In the genomic region with DNA sequence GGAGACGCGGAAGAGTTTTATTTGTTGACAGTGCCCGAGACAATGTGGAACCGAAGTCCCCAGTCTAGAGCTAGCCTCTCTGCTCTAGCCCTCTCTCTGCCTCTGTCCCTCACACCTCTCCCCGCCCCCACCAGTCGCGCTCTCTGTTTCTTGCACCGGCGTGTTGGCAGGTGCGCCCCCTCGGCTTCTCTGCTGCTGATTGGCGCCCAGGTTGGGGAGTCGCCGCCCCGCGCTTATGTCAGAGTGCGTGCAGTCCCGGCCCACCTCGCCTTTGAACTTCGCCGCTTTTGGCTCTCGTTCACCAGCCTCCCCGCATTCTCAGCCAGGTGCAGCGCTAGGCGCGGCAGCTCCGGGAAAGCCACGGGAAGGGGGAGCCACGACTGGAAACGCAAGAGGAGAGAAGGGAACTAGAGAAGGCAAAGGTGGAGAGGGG, we compare ENCODE assay signal across 10 cellular contexts. TPM values are rescaled to one million over a fixed set of nuclear protein-coding genes. Genes with fewer than 3 reads are reported as not detected.
A peak's percentile ranks its signal among the peaks of the same experiment; 100 is the strongest.
DNase-seq lines count a peak whose midpoint lies in the region; ATAC-seq and TF ChIP-seq lines count a peak whose summit lies in the region.
"Had no signal": no experiment of that assay in that cellular context is flagged by ENCODE, and none has a peak within 500 bp of the region (broad histone marks: within the 10 kb centered on the region; RNA-seq: fewer than 3 reads in every experiment).

Gene SOX14, plus strand, starts transcription at position 315 of the 433 bp plus-strand sequence. CDS start 470 bp downstream, outside the sequence.

- 0 to 1% (median 1%) methylated on average over 29 to 30 of the region's 30 CpGs for WGBS in stomach, 5 donors

- no peaks in the 10 kb centered on the region for H3K9me3 Mint-ChIP-seq in activated T-cell treated with anti-CD3 and anti-CD28 coated beads, Interleukin-2, amount 50 U/mL, for 72 hours
- no peaks in the 10 kb centered on the region for H3K9me3 Mint-ChIP-seq in activated T-cell treated with anti-CD3 and anti-CD28 coated beads, Interleukin-2, amount 50 U/mL, for 24 hours

- H3K4me1 ChIP-seq in iPS-15b (ENCODE audit: control insufficient read depth, insufficient read depth, low read length), result peaks cover 24% of the 10 kb centered on the region
- peaks cover 25 to 78% (median 50%) of the 10 kb centered on the region in 4 donors for H3K4me1 ChIP-seq in stomach

- ATAC-seq in activated T-cell treated with anti-CD3 and anti-CD28 coated beads, Interleukin-2, amount 50 U/mL, for 72 hours (replicated peaks in 1 of 2), result peak; percentile 36 to 38
- ATAC-seq in HG03460 (IDR thresholded peaks at IDR 0.05; ENCODE audit: unreplicated experiment), result no peak
- ATAC-seq in GM21737 (IDR thresholded peaks at IDR 0.05; ENCODE audit: unreplicated experiment), result no peak

- peaks cover 0 to 2% of the 10 kb centered on the region in 2 donors for H3K36me3 Mint-ChIP-seq in activated T-cell treated with anti-CD3 and anti-CD28 coated beads, Interleukin-2, amount 50 U/mL, for 72 hours (ENCODE audit: insufficient read depth in 2 of 2)
- no peaks in the 10 kb centered on the region for H3K36me3 Mint-ChIP-seq in activated T-cell treated with anti-CD3 and anti-CD28 coated beads, Interleukin-2, amount 50 U/mL, for 24 hours (ENCODE audit: low read depth)

- TF ChIP-seq POLR2A in stomach (IDR thresholded peaks at IDR 0.05), result no peak

- no peak within 1 kb of the TSS for H3K27ac Mint-ChIP-seq in activated T-cell treated with anti-CD3 and anti-CD28 coated beads, Interleukin-2, amount 50 U/mL, for 72 hours
- H3K27ac Mint-ChIP-seq in activated T-cell treated with anti-CD3 and anti-CD28 coated beads, Interleukin-2, amount 50 U/mL, for 24 hours, result no peak within 1 kb of the TSS

- H3K27me3 Mint-ChIP-seq in activated T-cell treated with anti-CD3 and anti-CD28 coated beads, Interleukin-2, amount 50 U/mL, for 72 hours (ENCODE audit: low read depth), result peaks cover 82% of the 10 kb centered on the region
- H3K27me3 Mint-ChIP-seq in activated T-cell treated with anti-CD3 and anti-CD28 coated beads, Interleukin-2, amount 50 U/mL, for 24 hours, result peaks cover 95% of the 10 kb centered on the region

- no peak for TF ChIP-seq EP300 in stomach (IDR thresholded peaks at IDR 0.05)

- H3K9me3 ChIP-seq in iPS-15b (ENCODE audit: control insufficient read depth, insufficient read depth, low read length) (no peaks in the 10 kb centered on the region), stomach (no peaks in the 10 kb centered on the region)
- H3K9me3 ChIP-seq: sigmoid colon had no signal

- no peak within 1 kb of the TSS for H3K9ac ChIP-seq in iPS-15b (ENCODE audit: low read depth, low read length)

- no peaks in the 10 kb centered on the region for H3K36me3 ChIP-seq in iPS-15b (ENCODE audit: control insufficient read depth, insufficient read depth, low read length)
- no peaks in the 10 kb centered on the region for H3K36me3 ChIP-seq in stomach
- H3K36me3 ChIP-seq: sigmoid colon had no signal

- no peak within 1 kb of the TSS for H3K27ac ChIP-seq in stomach
- H3K27ac ChIP-seq: sigmoid colon had no signal

- H3K27me3 ChIP-seq in iPS-15b (ENCODE audit: control insufficient read depth, insufficient read depth, low read length), result peaks cover 95% of the 10 kb centered on the region
- peaks cover 35 to 100% (median 87%) of the 10 kb centered on the region in 3 donors for H3K27me3 ChIP-seq in stomach

- H3K4me1 Mint-ChIP-seq in activated T-cell treated with anti-CD3 and anti-CD28 coated beads, Interleukin-2, amount 50 U/mL, for 72 hours (ENCODE audit: low read depth), result peaks cover 13% of the 10 kb centered on the region
- H3K4me1 Mint-ChIP-seq in activated T-cell treated with anti-CD3 and anti-CD28 coated beads, Interleukin-2, amount 50 U/mL, for 24 hours (ENCODE audit: low read depth), result peaks cover 7% of the 10 kb centered on the region

- no peak for DNase-seq in activated T-cell treated with anti-CD3 and anti-CD28 coated beads, Interleukin-2, amount 50 U/mL, for 72 hours
- DNase-seq in activated T-cell treated with anti-CD3 and anti-CD28 coated beads, Interleukin-2, amount 50 U/mL, for 24 hours, result no peak
- peak; percentile 71 for DNase-seq in NCI-H510A (lab: John Stamatoyannopoulos, UW)
- peak; percentile 67 for DNase-seq in stomach
- no peak for DNase-seq in stimulated activated CD4-positive, alpha-beta T cell treated with anti-CD3 and anti-CD28 coated beads, Interleukin-1b, Interleukin-23, amount 100 ng/mL, for 48 hours
- DNase-seq: sigmoid colon had no signal

- TF ChIP-seq CTCF in stomach (IDR thresholded peaks at IDR 0.05), result no peak

- intact Hi-C loops in stomach (cut with DNase I; ENCODE audit: low total_unique reads), result no loop called here

- H3K4me3 Mint-ChIP-seq in activated T-cell treated with anti-CD3 and anti-CD28 coated beads, Interleukin-2, amount 50 U/mL, for 72 hours, result peak within 1 kb of the TSS; percentile 45 to 64
- H3K4me3 Mint-ChIP-seq in activated T-cell treated with anti-CD3 and anti-CD28 coated beads, Interleukin-2, amount 50 U/mL, for 24 hours, result no peak within 1 kb of the TSS

- H3K4me3 ChIP-seq in iPS-15b (ENCODE audit: low read depth, low read length), result peak within 1 kb of the TSS; percentile 37
- H3K4me3 ChIP-seq in stomach, result peak within 1 kb of the TSS in 3 of 4 donors; percentile 25 to 46 (median 34)
- H3K4me3 ChIP-seq: sigmoid colon had no signal

RNA-seq across cellular contexts. Expression of gene SOX14, which starts in this region (rescaled TPM):
- not detected for total RNA-seq in activated T-cell treated with anti-CD3 and anti-CD28 coated beads, Interleukin-2, amount 50 U/mL, for 72 hours
- total RNA-seq in stomach, result not detected
- not detected for polyA plus RNA-seq in stomach
- total RNA-seq: RPMI7951, sigmoid colon had no signal
- polyA plus RNA-seq: sigmoid colon had no signal

Comparison
In these comparisons a context has a peak if more than half of its experiments do, and no peak if none do; other contexts are left out.
1. Peak in ATAC-seq in activated T-cell treated with anti-CD3 and anti-CD28 coated beads, Interleukin-2, amount 50 U/mL, for 72 hours; RNA of the gene not detected or under 1 TPM.
2. Peak in DNase-seq and H3K4me3 ChIP-seq in stomach; RNA of the gene not detected or under 1 TPM.